ENCODE assay signal across 26 cellular contexts in the genomic region with DNA sequence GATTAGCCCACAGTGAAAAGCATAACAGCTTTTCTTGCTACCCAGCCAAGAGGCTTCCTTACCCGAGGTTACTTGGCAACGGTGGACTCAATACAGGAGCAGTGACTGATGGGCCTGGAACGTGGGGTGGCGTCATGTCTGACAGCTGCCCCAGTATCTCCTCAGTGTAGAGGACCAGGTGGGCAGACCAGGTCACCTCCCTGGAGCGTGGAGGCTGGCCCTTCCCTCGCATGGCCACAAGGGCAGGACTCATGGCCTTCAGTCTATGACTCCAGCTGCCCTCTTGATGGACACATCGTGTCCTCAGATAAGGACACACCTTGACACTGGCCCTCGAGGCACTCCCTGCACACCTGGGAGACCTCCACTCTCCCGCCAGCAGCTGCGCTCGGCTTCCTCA.
"Had no signal": no experiment of that assay in that cellular context is flagged by ENCODE, and none has a peak within 500 bp of the region (broad histone marks: within the 10 kb centered on the region; RNA-seq: fewer than 3 reads in every experiment).

No MANE protein-coding gene starts in this region.

- H3K9me3 Mint-ChIP-seq: activated B cell treated with CpG ODN at 0.5 μM for 24 hours; activated naive CD8-positive, alpha-beta T cell treated with anti-CD3 and anti-CD28 coated beads for 36 hours; central memory CD8-positive, alpha-beta T cell; memory B cell; nephron; T-helper 2 cell treated with Interferon-gamma antibody and Interleukin-4, amounts not matched to agents 5 μg/mL and 100 μg/mL, for 36 hours had no signal

- H3K4me2 ChIP-seq: smooth muscle cell had no signal

- H3K27ac Mint-ChIP-seq: activated B cell treated with CpG ODN at 0.5 μM for 24 hours; activated CD8-positive, alpha-beta T cell treated with anti-CD3 and anti-CD28 coated beads, Interleukin-2, amount 10 ng/mL, durations not matched to agents 7 days and 5 days; activated naive CD8-positive, alpha-beta T cell treated with anti-CD3 and anti-CD28 coated beads for 36 hours; memory B cell; nephron; progenitor cell of endocrine pancreas had no signal

- H3K4me3 Mint-ChIP-seq: activated B cell treated with CpG ODN at 0.5 μM for 24 hours; activated CD8-positive, alpha-beta T cell treated with anti-CD3 and anti-CD28 coated beads, Interleukin-2, amount 10 ng/mL, durations not matched to agents 7 days and 5 days; activated naive CD8-positive, alpha-beta T cell treated with anti-CD3 and anti-CD28 coated beads for 36 hours; central memory CD8-positive, alpha-beta T cell; memory B cell; nephron; T-helper 2 cell treated with Interferon-gamma antibody and Interleukin-4, amounts not matched to agents 5 μg/mL and 100 μg/mL, for 36 hours had no signal

- H3K27me3 ChIP-seq: body of pancreas, esophagus squamous epithelium, transverse colon had no signal

- H3K36me3 Mint-ChIP-seq: activated naive CD8-positive, alpha-beta T cell treated with anti-CD3 and anti-CD28 coated beads for 36 hours; memory B cell had no signal

- H3K4me1 Mint-ChIP-seq: activated B cell treated with CpG ODN at 0.5 μM for 24 hours, nephron had no signal

- H3K4me1 ChIP-seq: body of pancreas, esophagus squamous epithelium, left ventricle myocardium inferior, transverse colon had no signal

- H3K27ac ChIP-seq: body of pancreas, coronary artery, esophagus squamous epithelium, left ventricle myocardium inferior, transverse colon had no signal

- H3K9me3 ChIP-seq: body of pancreas, esophagus squamous epithelium, left ventricle myocardium inferior, mucosa of descending colon, transverse colon had no signal

- H3K36me3 ChIP-seq: esophagus squamous epithelium, left ventricle myocardium inferior, transverse colon had no signal

- H3K4me3 ChIP-seq: body of pancreas, coronary artery, esophagus squamous epithelium, left ventricle myocardium inferior, mucosa of descending colon, smooth muscle cell, transverse colon had no signal

- DNase-seq: activated B cell treated with CpG ODN at 0.5 μM for 24 hours; activated CD4-positive, alpha-beta T cell treated with anti-CD3 and anti-CD28 coated beads for 48 hours; activated CD8-positive, alpha-beta memory T cell treated with anti-CD3 and anti-CD28 coated beads, Interleukin-2, amount 50 U/mL, for 4 hours; activated CD8-positive, alpha-beta T cell treated with anti-CD3 and anti-CD28 coated beads, Interleukin-2, amount 10 ng/mL, durations not matched to agents 7 days and 5 days; activated gamma-delta T cell treated with Interleukin-2 at 50 U/mL for 16 hours; activated naive CD8-positive, alpha-beta T cell treated with anti-CD3 and anti-CD28 coated beads for 36 hours; amygdala; body of pancreas; esophagus squamous epithelium; foreskin fibroblast; glutamatergic neuron; hypothalamus; left ventricle myocardium inferior; mucosa of descending colon; right cardiac atrium; stimulated activated CD4-positive, alpha-beta T cell treated with anti-CD3 and anti-CD28 coated beads, Interleukin-4, amount 100 ng/mL, for 4 hours; stimulated activated CD8-positive, alpha-beta memory T cell treated with anti-CD3 and anti-CD28 coated beads, Interleukin-4, amount 100 ng/mL, for 48 hours; stimulated activated naive CD8-positive, alpha-beta T cell treated with anti-CD3 and anti-CD28 coated beads, Interleukin-15, Interleukin-2, amounts not matched to agents 100 U/mL and 50 U/mL, for 24 hours; transverse colon had no signal

- ATAC-seq: activated CD8-positive, alpha-beta T cell treated with anti-CD3 and anti-CD28 coated beads, Interleukin-2, amount 10 ng/mL, durations not matched to agents 7 days and 5 days; body of pancreas; right cardiac atrium; stimulated activated naive CD8-positive, alpha-beta T cell treated with anti-CD3 and anti-CD28 coated beads, Interleukin-15, Interleukin-2, amounts not matched to agents 100 U/mL and 50 U/mL, for 24 hours had no signal
